ENCODE assay signal across 1 cellular context in genomic region chr2:39636306-39636705, GRCh38.
TF ChIP-seq lines count a peak whose summit lies in the region.

No MANE protein-coding gene starts in this region.

TF ChIP-seq in K562, 482 proteins besides CTCF, POLR2A, EP300 and RAD21:
- TF ChIP-seq BCOR (IDR thresholded peaks at IDR 0.05) (no peak), HDAC6 (IDR thresholded peaks at IDR 0.05; ENCODE audit: low read depth, low read length) (no peak), SPI1 (IDR thresholded peaks at IDR 0.05; ENCODE audit: borderline replicate concordance, low read depth, low read length) (peak; percentile 30; the same call in 1 of the 2 replicates), MXI1 (IDR thresholded peaks at IDR 0.05; ENCODE audit: low read depth, low read length) (no peak), ZNF778 (CRISPR knock-in tag; IDR thresholded peaks at IDR 0.05) (no peak), TRIM25 (IDR thresholded peaks at IDR 0.05; ENCODE audit: borderline replicate concordance) (no peak)
